ENCODE assay signal across 23 cellular contexts in the genomic region with DNA sequence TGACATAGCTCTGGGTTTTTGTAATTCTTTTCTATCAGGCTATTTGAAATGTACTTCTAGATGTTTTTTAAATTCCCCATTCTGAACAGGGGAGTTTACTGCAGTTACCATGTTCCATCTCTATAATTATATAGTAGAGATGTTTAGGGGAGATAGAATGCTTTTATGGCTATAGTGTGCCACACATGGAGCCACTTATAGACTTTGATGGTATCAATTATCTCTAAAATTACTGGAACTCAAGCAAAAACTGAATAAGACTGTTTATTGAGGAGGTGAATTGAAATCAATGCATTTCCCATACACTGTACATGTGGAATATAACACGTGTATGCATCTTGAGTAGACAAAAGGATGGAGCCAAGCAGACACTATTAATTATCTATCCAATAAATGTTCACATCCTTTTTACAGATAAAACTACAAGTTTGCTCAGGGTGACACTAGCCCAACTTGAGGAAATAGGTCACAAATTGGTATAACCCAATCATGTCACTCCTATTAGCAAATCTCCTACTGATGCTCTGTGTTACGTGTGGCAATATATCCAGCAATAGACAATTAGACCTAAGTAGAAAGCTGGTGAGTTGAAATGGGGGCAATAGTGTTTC.
"Had no signal": no experiment of that assay in that cellular context is flagged by ENCODE, and none has a peak within 500 bp of the region (broad histone marks: within the 10 kb centered on the region; RNA-seq: fewer than 3 reads in every experiment).

No MANE protein-coding gene starts in this region.

- H3K27me3 ChIP-seq: dorsolateral prefrontal cortex, ovary, suprapubic skin, transverse colon, upper lobe of right lung, uterus had no signal

- H3K4me3 Mint-ChIP-seq: naive thymus-derived CD8-positive, alpha-beta T cell; nephron progenitor cell; stimulated activated naive CD8-positive, alpha-beta T cell treated with anti-CD3 and anti-CD28 coated beads, Interleukin-15, amount 100 ng/mL, for 72 hours had no signal

- H3K36me3 Mint-ChIP-seq: naive thymus-derived CD8-positive, alpha-beta T cell had no signal

- H3K4me3 ChIP-seq: dorsolateral prefrontal cortex, lower lobe of right lung, ovary, psoas muscle, suprapubic skin, transverse colon, upper lobe of right lung, uterus had no signal

- H3K27ac ChIP-seq: dorsolateral prefrontal cortex, lower lobe of right lung, ovary, psoas muscle, suprapubic skin, transverse colon, upper lobe of right lung, uterus had no signal

- H3K9me3 Mint-ChIP-seq: nephron progenitor cell had no signal

- H3K4me1 Mint-ChIP-seq: naive thymus-derived CD8-positive, alpha-beta T cell; nephron progenitor cell; stimulated activated naive CD8-positive, alpha-beta T cell treated with anti-CD3 and anti-CD28 coated beads, Interleukin-15, amount 100 ng/mL, for 72 hours had no signal

- H3K27ac Mint-ChIP-seq: naive thymus-derived CD8-positive, alpha-beta T cell; nephron progenitor cell; stimulated activated naive CD8-positive, alpha-beta T cell treated with anti-CD3 and anti-CD28 coated beads, Interleukin-15, amount 100 ng/mL, for 72 hours had no signal

- H3K4me1 ChIP-seq: lower lobe of right lung, psoas muscle, suprapubic skin, transverse colon, upper lobe of right lung, uterus had no signal

- H3K36me3 ChIP-seq: lower lobe of right lung, ovary, suprapubic skin, transverse colon, upper lobe of right lung, uterus had no signal

- FAIRE-seq: frontal cortex, keratinocyte, small intestine had no signal

- DNase-seq: dorsolateral prefrontal cortex; effector CD4-positive, alpha-beta T cell; head of caudate nucleus; left ventricle myocardium superior; lower lobe of right lung; naive thymus-derived CD8-positive, alpha-beta T cell; nephron progenitor cell; occipital lobe; ovary; posterior cingulate gyrus; psoas muscle; right cardiac atrium; small intestine; stimulated activated CD4-positive, alpha-beta T cell treated with anti-CD3 and anti-CD28 coated beads, Interleukin-15, amount 100 ng/mL, for 24 hours; stimulated activated CD4-positive, alpha-beta T cell treated with anti-CD3 and anti-CD28 coated beads, Interleukin-2, amount 100 ng/mL, for 48 hours; stimulated activated naive CD4-positive, alpha-beta T cell; stimulated activated naive CD8-positive, alpha-beta T cell treated with anti-CD3 and anti-CD28 coated beads, Interleukin-15, amount 100 ng/mL, for 72 hours; transverse colon; upper lobe of right lung; uterus had no signal

- H3K9me3 ChIP-seq: ovary, psoas muscle, upper lobe of right lung, uterus had no signal

- H3K27me3 Mint-ChIP-seq: naive thymus-derived CD8-positive, alpha-beta T cell; stimulated activated naive CD8-positive, alpha-beta T cell treated with anti-CD3 and anti-CD28 coated beads, Interleukin-15, amount 100 ng/mL, for 72 hours had no signal
